ENCODE assay signal across 23 cellular contexts in genomic region chrX:110097920-110098319, GRCh38.
"Had no signal": no experiment of that assay in that cellular context is flagged by ENCODE, and none has a peak within 500 bp of the region (broad histone marks: within the 10 kb centered on the region; RNA-seq: fewer than 3 reads in every experiment).

No MANE protein-coding gene starts in this region.

- DNase-seq: activated CD4-positive, alpha-beta T cell treated with anti-CD3 and anti-CD28 coated beads for 1 hour; activated CD8-positive, alpha-beta memory T cell treated with anti-CD3 and anti-CD28 coated beads for 24 hours; activated CD8-positive, alpha-beta memory T cell treated with anti-CD3 and anti-CD28 coated beads, Interleukin-2, amount 50 U/mL, for 48 hours; activated effector memory CD4-positive, alpha-beta T cell treated with Interleukin-2 at 50 U/mL for 16 hours; activated naive CD4-positive, alpha-beta T cell treated with anti-CD3 and anti-CD28 coated beads, Interleukin-2, amount 10 ng/mL, durations not matched to agents 7 days and 5 days; activated T-cell treated with anti-CD3 and anti-CD28 coated beads, Interleukin-2, amount 50 U/mL, for 48 hours; aorta; brain microvascular endothelial cell; colonic mucosa; endodermal cell; foreskin fibroblast; glutamatergic neuron; hippocampal formation; islet precursor cell; left colon; nephron progenitor cell; nucleus accumbens; stimulated activated CD4-positive, alpha-beta T cell treated with anti-CD3 and anti-CD28 coated beads, Interleukin-12 subunit alpha, Interleukin-12 subunit beta, amount 100 ng/mL, for 4 hours; stimulated activated CD4-positive, alpha-beta T cell treated with anti-CD3 and anti-CD28 coated beads, Interleukin-1b, Interleukin-23, amount 100 ng/mL, for 48 hours; stimulated activated CD8-positive, alpha-beta memory T cell treated with anti-CD3 and anti-CD28 coated beads, Interleukin-4, amount 100 ng/mL, for 48 hours; stimulated activated naive CD4-positive, alpha-beta T cell had no signal

- ATAC-seq: left colon had no signal

- H3K36me3 ChIP-seq: brain microvascular endothelial cell, colonic mucosa had no signal

- H3K27me3 ChIP-seq: brain microvascular endothelial cell, colonic mucosa had no signal

- H3K27ac ChIP-seq: brain microvascular endothelial cell, colonic mucosa, epithelial cell of prostate, VCaP had no signal

- H3K4me3 ChIP-seq: colonic mucosa had no signal

- H3K4me1 ChIP-seq: colonic mucosa had no signal

- H3K9me3 ChIP-seq: colonic mucosa had no signal
